Comparison of ENCODE assay signal across 1 cellular context in the genomic region with DNA sequence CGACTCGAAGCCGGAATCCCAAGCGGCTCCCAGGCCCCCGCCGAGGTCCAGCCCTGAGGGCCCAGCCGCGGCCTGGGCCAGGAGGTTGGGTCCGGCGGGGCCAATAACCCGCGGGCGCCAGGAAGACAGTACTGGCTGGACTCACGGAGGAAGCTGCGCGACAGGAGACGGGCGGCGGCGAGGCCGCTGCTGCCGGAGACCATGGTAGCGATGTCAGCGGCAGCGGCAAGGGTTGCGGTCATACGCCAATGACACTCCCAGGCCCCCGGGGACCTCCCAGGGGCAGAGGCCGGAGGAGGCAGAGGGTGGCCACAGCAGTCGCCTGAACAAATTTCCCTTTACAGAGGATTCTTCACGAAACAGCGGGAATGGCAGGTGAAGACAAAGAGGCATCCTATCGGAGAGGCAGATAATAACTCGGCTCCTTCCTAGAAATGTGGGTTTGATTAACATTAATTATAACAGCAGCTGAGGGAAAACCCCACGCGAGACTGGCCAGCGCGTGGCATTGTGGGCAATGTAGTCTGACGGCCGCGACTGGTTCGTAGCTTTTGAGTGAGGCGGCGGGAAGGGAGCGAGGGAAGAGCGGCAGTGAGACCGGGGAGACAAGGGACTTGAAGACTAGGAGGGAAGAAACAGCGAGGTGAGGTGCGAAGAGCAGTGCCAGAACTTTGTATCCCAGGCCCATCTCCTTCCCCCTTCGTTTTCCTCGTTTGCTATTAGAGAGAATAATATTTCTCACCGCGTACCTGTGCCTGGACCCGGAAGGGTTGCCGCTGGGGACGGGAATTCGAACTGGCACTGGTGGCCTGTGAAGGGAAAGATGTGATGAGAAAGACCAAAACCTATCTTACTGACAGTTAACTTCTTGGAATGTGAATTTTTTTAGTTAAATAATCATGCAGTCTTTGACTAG.
TF ChIP-seq lines count a peak whose summit lies in the region.

A gene (minus strand): TSS at position 253 of the 916 bp plus-strand sequence. CDS start 11 bp downstream, at position 242.

TF ChIP-seq in HepG2, 621 proteins besides CTCF, POLR2A, EP300 and RAD21 (continued from another document and continues in another):
- TF ChIP-seq, protein P1, sequence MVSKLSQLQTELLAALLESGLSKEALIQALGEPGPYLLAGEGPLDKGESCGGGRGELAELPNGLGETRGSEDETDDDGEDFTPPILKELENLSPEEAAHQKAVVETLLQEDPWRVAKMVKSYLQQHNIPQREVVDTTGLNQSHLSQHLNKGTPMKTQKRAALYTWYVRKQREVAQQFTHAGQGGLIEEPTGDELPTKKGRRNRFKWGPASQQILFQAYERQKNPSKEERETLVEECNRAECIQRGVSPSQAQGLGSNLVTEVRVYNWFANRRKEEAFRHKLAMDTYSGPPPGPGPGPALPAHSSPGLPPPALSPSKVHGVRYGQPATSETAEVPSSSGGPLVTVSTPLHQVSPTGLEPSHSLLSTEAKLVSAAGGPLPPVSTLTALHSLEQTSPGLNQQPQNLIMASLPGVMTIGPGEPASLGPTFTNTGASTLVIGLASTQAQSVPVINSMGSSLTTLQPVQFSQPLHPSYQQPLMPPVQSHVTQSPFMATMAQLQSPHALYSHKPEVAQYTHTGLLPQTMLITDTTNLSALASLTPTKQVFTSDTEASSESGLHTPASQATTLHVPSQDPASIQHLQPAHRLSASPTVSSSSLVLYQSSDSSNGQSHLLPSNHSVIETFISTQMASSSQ (IDR thresholded peaks at IDR 0.05; ENCODE audit: low read depth): no peak
- TF ChIP-seq, protein P1 (CRISPR knock-in tag; IDR thresholded peaks at IDR 0.05; ENCODE audit: borderline replicate concordance): peak; percentile 41; the same call in 1 of the 2 replicates
- TF ChIP-seq, protein P2, sequence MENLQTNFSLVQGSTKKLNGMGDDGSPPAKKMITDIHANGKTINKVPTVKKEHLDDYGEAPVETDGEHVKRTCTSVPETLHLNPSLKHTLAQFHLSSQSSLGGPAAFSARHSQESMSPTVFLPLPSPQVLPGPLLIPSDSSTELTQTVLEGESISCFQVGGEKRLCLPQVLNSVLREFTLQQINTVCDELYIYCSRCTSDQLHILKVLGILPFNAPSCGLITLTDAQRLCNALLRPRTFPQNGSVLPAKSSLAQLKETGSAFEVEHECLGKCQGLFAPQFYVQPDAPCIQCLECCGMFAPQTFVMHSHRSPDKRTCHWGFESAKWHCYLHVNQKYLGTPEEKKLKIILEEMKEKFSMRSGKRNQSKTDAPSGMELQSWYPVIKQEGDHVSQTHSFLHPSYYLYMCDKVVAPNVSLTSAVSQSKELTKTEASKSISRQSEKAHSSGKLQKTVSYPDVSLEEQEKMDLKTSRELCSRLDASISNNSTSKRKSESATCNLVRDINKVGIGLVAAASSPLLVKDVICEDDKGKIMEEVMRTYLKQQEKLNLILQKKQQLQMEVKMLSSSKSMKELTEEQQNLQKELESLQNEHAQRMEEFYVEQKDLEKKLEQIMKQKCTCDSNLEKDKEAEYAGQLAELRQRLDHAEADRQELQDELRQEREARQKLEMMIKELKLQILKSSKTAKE (CRISPR knock-in tag; IDR thresholded peaks at IDR 0.05; ENCODE audit: borderline replicate concordance): no peak
- no peak for TF ChIP-seq HOXA9 (CRISPR knock-in tag; IDR thresholded peaks at IDR 0.05; ENCODE audit: borderline replicate concordance)
- TF ChIP-seq ZNF121 (CRISPR knock-in tag; IDR thresholded peaks at IDR 0.05): no peak; the same call in 1 of the 2 replicates
- no peak for TF ChIP-seq ZNF530 (CRISPR knock-in tag; IDR thresholded peaks at IDR 0.05; ENCODE audit: low read depth)
- TF ChIP-seq, protein P3, sequence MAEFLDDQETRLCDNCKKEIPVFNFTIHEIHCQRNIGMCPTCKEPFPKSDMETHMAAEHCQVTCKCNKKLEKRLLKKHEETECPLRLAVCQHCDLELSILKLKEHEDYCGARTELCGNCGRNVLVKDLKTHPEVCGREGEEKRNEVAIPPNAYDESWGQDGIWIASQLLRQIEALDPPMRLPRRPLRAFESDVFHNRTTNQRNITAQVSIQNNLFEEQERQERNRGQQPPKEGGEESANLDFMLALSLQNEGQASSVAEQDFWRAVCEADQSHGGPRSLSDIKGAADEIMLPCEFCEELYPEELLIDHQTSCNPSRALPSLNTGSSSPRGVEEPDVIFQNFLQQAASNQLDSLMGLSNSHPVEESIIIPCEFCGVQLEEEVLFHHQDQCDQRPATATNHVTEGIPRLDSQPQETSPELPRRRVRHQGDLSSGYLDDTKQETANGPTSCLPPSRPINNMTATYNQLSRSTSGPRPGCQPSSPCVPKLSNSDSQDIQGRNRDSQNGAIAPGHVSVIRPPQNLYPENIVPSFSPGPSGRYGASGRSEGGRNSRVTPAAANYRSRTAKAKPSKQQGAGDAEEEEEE (CRISPR knock-in tag; IDR thresholded peaks at IDR 0.05; ENCODE audit: borderline replicate concordance): no peak
- TF ChIP-seq ZFYVE20 (CRISPR knock-in tag; IDR thresholded peaks at IDR 0.05; ENCODE audit: borderline replicate concordance, low read depth): no peak
- TF ChIP-seq, protein P4, sequence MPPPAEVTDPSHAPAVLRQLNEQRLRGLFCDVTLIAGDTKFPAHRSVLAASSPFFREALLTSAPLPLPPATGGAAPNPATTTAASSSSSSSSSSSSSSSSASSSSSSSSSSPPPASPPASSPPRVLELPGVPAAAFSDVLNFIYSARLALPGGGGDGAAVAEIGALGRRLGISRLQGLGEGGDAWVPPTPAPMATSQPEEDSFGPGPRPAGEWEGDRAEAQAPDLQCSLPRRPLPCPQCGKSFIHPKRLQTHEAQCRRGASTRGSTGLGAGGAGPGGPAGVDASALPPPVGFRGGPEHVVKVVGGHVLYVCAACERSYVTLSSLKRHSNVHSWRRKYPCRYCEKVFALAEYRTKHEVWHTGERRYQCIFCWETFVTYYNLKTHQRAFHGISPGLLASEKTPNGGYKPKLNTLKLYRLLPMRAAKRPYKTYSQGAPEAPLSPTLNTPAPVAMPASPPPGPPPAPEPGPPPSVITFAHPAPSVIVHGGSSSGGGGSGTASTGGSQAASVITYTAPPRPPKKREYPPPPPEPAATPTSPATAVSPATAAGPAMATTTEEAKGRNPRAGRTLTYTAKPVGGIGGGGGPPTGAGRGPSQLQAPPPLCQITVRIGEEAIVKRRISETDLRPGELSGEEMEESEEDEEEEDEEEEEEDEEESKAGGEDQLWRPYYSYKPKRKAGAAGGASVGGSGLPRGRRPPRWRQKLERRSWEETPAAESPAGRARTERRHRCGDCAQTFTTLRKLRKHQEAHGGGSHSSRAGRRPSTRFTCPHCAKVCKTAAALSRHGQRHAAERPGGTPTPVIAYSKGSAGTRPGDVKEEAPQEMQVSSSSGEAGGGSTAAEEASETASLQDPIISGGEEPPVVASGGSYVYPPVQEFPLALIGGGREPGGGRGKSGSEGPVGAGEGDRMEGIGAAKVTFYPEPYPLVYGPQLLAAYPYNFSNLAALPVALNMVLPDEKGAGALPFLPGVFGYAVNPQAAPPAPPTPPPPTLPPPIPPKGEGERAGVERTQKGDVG (CRISPR knock-in tag; IDR thresholded peaks at IDR 0.05; ENCODE audit: borderline replicate concordance): no peak
- TF ChIP-seq, protein P5, sequence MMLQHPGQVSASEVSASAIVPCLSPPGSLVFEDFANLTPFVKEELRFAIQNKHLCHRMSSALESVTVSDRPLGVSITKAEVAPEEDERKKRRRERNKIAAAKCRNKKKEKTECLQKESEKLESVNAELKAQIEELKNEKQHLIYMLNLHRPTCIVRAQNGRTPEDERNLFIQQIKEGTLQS (CRISPR knock-in tag; IDR thresholded peaks at IDR 0.05): no peak
- no peak for TF ChIP-seq ZNF296 (CRISPR knock-in tag; conservative IDR thresholded peaks at IDR 0.05)
- TF ChIP-seq ZNF598 (CRISPR knock-in tag; IDR thresholded peaks at IDR 0.05; ENCODE audit: borderline replicate concordance): peak; percentile 29; the same call in 1 of the 2 replicates
- no peak for TF ChIP-seq KDM6A (CRISPR knock-in tag; IDR thresholded peaks at IDR 0.05; ENCODE audit: low read depth)
- peak; percentile 29; the same call in 1 of the 2 replicates for TF ChIP-seq SALL2 (CRISPR knock-in tag; IDR thresholded peaks at IDR 0.05)
- TF ChIP-seq ETV5 (CRISPR knock-in tag; IDR thresholded peaks at IDR 0.05; ENCODE audit: borderline replicate concordance): no peak; the same call in 1 of the 2 replicates
- TF ChIP-seq KMT2A (CRISPR knock-in tag; IDR thresholded peaks at IDR 0.05): peak; percentile 93
- TF ChIP-seq FOSL1 (CRISPR knock-in tag; IDR thresholded peaks at IDR 0.05; ENCODE audit: borderline replicate concordance): no peak
- 0 out of 2 replicates have a peak, but pooled peaks have one; percentile 73 for TF ChIP-seq XBP1 (CRISPR knock-in tag; IDR thresholded peaks at IDR 0.05)
- TF ChIP-seq, protein P6, sequence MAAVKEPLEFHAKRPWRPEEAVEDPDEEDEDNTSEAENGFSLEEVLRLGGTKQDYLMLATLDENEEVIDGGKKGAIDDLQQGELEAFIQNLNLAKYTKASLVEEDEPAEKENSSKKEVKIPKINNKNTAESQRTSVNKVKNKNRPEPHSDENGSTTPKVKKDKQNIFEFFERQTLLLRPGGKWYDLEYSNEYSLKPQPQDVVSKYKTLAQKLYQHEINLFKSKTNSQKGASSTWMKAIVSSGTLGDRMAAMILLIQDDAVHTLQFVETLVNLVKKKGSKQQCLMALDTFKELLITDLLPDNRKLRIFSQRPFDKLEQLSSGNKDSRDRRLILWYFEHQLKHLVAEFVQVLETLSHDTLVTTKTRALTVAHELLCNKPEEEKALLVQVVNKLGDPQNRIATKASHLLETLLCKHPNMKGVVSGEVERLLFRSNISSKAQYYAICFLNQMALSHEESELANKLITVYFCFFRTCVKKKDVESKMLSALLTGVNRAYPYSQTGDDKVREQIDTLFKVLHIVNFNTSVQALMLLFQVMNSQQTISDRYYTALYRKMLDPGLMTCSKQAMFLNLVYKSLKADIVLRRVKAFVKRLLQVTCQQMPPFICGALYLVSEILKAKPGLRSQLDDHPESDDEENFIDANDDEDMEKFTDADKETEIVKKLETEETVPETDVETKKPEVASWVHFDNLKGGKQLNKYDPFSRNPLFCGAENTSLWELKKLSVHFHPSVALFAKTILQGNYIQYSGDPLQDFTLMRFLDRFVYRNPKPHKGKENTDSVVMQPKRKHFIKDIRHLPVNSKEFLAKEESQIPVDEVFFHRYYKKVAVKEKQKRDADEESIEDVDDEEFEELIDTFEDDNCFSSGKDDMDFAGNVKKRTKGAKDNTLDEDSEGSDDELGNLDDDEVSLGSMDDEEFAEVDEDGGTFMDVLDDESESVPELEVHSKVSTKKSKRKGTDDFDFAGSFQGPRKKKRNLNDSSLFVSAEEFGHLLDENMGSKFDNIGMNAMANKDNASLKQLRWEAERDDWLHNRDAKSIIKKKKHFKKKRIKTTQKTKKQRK (IDR thresholded peaks at IDR 0.05; ENCODE audit: low read length): no peak
- TF ChIP-seq, protein P7, sequence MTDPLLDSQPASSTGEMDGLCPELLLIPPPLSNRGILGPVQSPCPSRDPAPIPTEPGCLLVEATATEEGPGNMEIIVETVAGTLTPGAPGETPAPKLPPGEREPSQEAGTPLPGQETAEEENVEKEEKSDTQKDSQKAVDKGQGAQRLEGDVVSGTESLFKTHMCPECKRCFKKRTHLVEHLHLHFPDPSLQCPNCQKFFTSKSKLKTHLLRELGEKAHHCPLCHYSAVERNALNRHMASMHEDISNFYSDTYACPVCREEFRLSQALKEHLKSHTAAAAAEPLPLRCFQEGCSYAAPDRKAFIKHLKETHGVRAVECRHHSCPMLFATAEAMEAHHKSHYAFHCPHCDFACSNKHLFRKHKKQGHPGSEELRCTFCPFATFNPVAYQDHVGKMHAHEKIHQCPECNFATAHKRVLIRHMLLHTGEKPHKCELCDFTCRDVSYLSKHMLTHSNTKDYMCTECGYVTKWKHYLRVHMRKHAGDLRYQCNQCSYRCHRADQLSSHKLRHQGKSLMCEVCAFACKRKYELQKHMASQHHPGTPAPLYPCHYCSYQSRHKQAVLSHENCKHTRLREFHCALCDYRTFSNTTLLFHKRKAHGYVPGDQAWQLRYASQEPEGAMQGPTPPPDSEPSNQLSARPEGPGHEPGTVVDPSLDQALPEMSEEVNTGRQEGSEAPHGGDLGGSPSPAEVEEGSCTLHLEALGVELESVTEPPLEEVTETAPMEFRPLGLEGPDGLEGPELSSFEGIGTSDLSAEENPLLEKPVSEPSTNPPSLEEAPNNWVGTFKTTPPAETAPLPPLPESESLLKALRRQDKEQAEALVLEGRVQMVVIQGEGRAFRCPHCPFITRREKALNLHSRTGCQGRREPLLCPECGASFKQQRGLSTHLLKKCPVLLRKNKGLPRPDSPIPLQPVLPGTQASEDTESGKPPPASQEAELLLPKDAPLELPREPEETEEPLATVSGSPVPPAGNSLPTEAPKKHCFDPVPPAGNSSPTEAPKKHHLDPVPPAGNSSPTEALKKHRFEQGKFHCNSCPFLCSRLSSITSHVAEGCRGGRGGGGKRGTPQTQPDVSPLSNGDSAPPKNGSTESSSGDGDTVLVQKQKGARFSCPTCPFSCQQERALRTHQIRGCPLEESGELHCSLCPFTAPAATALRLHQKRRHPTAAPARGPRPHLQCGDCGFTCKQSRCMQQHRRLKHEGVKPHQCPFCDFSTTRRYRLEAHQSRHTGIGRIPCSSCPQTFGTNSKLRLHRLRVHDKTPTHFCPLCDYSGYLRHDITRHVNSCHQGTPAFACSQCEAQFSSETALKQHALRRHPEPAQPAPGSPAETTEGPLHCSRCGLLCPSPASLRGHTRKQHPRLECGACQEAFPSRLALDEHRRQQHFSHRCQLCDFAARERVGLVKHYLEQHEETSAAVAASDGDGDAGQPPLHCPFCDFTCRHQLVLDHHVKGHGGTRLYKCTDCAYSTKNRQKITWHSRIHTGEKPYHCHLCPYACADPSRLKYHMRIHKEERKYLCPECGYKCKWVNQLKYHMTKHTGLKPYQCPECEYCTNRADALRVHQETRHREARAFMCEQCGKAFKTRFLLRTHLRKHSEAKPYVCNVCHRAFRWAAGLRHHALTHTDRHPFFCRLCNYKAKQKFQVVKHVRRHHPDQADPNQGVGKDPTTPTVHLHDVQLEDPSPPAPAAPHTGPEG (CRISPR knock-in tag; IDR thresholded peaks at IDR 0.05): peak; percentile 91
- no peak for TF ChIP-seq FOXP1 (IDR thresholded peaks at IDR 0.05)
- TF ChIP-seq FOXP1 (CRISPR knock-in tag; IDR thresholded peaks at IDR 0.05): no peak
- TF ChIP-seq NCOA2 (CRISPR knock-in tag; IDR thresholded peaks at IDR 0.05): peak; percentile 22; the same call in 1 of the 2 replicates
- no peak; the same call in 1 of the 2 replicates for TF ChIP-seq ZKSCAN5 (CRISPR knock-in tag; IDR thresholded peaks at IDR 0.05)
- TF ChIP-seq ZNF234 (CRISPR knock-in tag; conservative IDR thresholded peaks at IDR 0.05): no peak
- TF ChIP-seq ZBTB7A (CRISPR knock-in tag; IDR thresholded peaks at IDR 0.05): no peak
- no peak for TF ChIP-seq AHR (CRISPR knock-in tag; IDR thresholded peaks at IDR 0.05)
- TF ChIP-seq CBX5 (CRISPR knock-in tag; IDR thresholded peaks at IDR 0.05; ENCODE audit: borderline replicate concordance): no peak
- TF ChIP-seq ZNF382 (CRISPR knock-in tag; IDR thresholded peaks at IDR 0.05; ENCODE audit: borderline replicate concordance): no peak
- TF ChIP-seq NFKBIZ (CRISPR knock-in tag; IDR thresholded peaks at IDR 0.05): no peak
- TF ChIP-seq ZC3H13 (CRISPR knock-in tag; IDR thresholded peaks at IDR 0.05): no peak; the same call in 1 of the 2 replicates
- TF ChIP-seq ZNF678 (CRISPR knock-in tag; IDR thresholded peaks at IDR 0.05): no peak
